Comparison of ENCODE assay signal across 1 cellular context in genomic region chr6:15897063-15897934, GRCh38.
A peak's percentile ranks its signal among the peaks of the same experiment; 100 is the strongest.
TF ChIP-seq lines count a peak whose summit lies in the region.

No MANE protein-coding gene starts in this region.

TF ChIP-seq in GM12878, 131 proteins besides CTCF, POLR2A, EP300 and RAD21 (continued from another document and continues in another):
- TF ChIP-seq CUX1 (IDR thresholded peaks at IDR 0.05; ENCODE audit: insufficient replicate concordance, low read depth, low read length) (no peak), ZNF592 (IDR thresholded peaks at IDR 0.05) (peak; percentile 88), STAT1 (conservative IDR thresholded peaks at IDR 0.05) (no peak), RAD51 (IDR thresholded peaks at IDR 0.05) (peak; percentile 82), GATAD2B (conservative IDR thresholded peaks at IDR 0.05; ENCODE audit: low read depth) (peak; percentile 57), IKZF2 (IDR thresholded peaks at IDR 0.05) (peak; percentile 55 to 66), SKIL (IDR thresholded peaks at IDR 0.05; ENCODE audit: low read depth, poor library complexity, severe bottlenecking) (peak; percentile 28), ASH2L (IDR thresholded peaks at IDR 0.05; ENCODE audit: borderline replicate concordance, low read depth) (no peak), ELK1 (IDR thresholded peaks at IDR 0.05; ENCODE audit: low read depth, low read length) (no peak), CHD1 (IDR thresholded peaks at IDR 0.05; ENCODE audit: low read depth, low read length) (no peak), ETV6 (conservative IDR thresholded peaks at IDR 0.05 in 1 of 2, IDR thresholded peaks at IDR 0.05 in 1 of 2; ENCODE audit: borderline replicate concordance in 1 of 2, low read depth in 1 of 2) (no peak; a peak in 1 of 4 replicates), HDAC6 (IDR thresholded peaks at IDR 0.05; ENCODE audit: unreplicated experiment) (no peak), MYB (IDR thresholded peaks at IDR 0.05; ENCODE audit: borderline replicate concordance, low read depth, low read length) (no peak), RFX5 (IDR thresholded peaks at IDR 0.05; ENCODE audit: low read depth, low read length) (no peak), MTA2 (IDR thresholded peaks at IDR 0.05; ENCODE audit: low read depth) (peak; percentile 93), RB1 (IDR thresholded peaks at IDR 0.05; ENCODE audit: borderline replicate concordance) (no peak), ZNF384 (IDR thresholded peaks at IDR 0.05; ENCODE audit: borderline replicate concordance, low read depth, low read length) (no peak), SREBF2 (IDR thresholded peaks at IDR 0.05; ENCODE audit: low read length) (no peak), SIN3A (IDR thresholded peaks at IDR 0.05; ENCODE audit: low read depth, low read length) (no peak), SMARCA5 (IDR thresholded peaks at IDR 0.05) (peak; percentile 15; the same call in 1 of the 2 replicates), NRF1 (conservative IDR thresholded peaks at IDR 0.05; ENCODE audit: low read depth, low read length) (no peak)
- TF ChIP-seq, protein P1, sequence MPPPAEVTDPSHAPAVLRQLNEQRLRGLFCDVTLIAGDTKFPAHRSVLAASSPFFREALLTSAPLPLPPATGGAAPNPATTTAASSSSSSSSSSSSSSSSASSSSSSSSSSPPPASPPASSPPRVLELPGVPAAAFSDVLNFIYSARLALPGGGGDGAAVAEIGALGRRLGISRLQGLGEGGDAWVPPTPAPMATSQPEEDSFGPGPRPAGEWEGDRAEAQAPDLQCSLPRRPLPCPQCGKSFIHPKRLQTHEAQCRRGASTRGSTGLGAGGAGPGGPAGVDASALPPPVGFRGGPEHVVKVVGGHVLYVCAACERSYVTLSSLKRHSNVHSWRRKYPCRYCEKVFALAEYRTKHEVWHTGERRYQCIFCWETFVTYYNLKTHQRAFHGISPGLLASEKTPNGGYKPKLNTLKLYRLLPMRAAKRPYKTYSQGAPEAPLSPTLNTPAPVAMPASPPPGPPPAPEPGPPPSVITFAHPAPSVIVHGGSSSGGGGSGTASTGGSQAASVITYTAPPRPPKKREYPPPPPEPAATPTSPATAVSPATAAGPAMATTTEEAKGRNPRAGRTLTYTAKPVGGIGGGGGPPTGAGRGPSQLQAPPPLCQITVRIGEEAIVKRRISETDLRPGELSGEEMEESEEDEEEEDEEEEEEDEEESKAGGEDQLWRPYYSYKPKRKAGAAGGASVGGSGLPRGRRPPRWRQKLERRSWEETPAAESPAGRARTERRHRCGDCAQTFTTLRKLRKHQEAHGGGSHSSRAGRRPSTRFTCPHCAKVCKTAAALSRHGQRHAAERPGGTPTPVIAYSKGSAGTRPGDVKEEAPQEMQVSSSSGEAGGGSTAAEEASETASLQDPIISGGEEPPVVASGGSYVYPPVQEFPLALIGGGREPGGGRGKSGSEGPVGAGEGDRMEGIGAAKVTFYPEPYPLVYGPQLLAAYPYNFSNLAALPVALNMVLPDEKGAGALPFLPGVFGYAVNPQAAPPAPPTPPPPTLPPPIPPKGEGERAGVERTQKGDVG (CRISPR knock-in tag; IDR thresholded peaks at IDR 0.05), result 0 out of 2 replicates have a peak, but pooled peaks have one; percentile 49
- TF ChIP-seq, protein P2, sequence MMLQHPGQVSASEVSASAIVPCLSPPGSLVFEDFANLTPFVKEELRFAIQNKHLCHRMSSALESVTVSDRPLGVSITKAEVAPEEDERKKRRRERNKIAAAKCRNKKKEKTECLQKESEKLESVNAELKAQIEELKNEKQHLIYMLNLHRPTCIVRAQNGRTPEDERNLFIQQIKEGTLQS (IDR thresholded peaks at IDR 0.05; ENCODE audit: borderline replicate concordance, extremely low read depth, low read depth, low read length), result no peak
- TF ChIP-seq, protein P3, sequence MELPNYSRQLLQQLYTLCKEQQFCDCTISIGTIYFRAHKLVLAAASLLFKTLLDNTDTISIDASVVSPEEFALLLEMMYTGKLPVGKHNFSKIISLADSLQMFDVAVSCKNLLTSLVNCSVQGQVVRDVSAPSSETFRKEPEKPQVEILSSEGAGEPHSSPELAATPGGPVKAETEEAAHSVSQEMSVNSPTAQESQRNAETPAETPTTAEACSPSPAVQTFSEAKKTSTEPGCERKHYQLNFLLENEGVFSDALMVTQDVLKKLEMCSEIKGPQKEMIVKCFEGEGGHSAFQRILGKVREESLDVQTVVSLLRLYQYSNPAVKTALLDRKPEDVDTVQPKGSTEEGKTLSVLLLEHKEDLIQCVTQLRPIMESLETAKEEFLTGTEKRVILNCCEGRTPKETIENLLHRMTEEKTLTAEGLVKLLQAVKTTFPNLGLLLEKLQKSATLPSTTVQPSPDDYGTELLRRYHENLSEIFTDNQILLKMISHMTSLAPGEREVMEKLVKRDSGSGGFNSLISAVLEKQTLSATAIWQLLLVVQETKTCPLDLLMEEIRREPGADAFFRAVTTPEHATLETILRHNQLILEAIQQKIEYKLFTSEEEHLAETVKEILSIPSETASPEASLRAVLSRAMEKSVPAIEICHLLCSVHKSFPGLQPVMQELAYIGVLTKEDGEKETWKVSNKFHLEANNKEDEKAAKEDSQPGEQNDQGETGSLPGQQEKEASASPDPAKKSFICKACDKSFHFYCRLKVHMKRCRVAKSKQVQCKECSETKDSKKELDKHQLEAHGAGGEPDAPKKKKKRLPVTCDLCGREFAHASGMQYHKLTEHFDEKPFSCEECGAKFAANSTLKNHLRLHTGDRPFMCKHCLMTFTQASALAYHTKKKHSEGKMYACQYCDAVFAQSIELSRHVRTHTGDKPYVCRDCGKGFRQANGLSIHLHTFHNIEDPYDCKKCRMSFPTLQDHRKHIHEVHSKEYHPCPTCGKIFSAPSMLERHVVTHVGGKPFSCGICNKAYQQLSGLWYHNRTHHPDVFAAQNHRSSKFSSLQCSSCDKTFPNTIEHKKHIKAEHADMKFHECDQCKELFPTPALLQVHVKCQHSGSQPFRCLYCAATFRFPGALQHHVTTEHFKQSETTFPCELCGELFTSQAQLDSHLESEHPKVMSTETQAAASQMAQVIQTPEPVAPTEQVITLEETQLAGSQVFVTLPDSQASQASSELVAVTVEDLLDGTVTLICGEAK (IDR thresholded peaks at IDR 0.05; ENCODE audit: borderline replicate concordance), result no peak
- TF ChIP-seq, protein P4, sequence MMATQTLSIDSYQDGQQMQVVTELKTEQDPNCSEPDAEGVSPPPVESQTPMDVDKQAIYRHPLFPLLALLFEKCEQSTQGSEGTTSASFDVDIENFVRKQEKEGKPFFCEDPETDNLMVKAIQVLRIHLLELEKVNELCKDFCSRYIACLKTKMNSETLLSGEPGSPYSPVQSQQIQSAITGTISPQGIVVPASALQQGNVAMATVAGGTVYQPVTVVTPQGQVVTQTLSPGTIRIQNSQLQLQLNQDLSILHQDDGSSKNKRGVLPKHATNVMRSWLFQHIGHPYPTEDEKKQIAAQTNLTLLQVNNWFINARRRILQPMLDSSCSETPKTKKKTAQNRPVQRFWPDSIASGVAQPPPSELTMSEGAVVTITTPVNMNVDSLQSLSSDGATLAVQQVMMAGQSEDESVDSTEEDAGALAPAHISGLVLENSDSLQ (IDR thresholded peaks at IDR 0.05), result no peak
- TF ChIP-seq, protein P5, sequence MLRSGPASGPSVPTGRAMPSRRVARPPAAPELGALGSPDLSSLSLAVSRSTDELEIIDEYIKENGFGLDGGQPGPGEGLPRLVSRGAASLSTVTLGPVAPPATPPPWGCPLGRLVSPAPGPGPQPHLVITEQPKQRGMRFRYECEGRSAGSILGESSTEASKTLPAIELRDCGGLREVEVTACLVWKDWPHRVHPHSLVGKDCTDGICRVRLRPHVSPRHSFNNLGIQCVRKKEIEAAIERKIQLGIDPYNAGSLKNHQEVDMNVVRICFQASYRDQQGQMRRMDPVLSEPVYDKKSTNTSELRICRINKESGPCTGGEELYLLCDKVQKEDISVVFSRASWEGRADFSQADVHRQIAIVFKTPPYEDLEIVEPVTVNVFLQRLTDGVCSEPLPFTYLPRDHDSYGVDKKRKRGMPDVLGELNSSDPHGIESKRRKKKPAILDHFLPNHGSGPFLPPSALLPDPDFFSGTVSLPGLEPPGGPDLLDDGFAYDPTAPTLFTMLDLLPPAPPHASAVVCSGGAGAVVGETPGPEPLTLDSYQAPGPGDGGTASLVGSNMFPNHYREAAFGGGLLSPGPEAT (IDR thresholded peaks at IDR 0.05; ENCODE audit: low read depth), result peak; percentile 66; the same call in 1 of the 2 replicates
- TF ChIP-seq, protein P6, sequence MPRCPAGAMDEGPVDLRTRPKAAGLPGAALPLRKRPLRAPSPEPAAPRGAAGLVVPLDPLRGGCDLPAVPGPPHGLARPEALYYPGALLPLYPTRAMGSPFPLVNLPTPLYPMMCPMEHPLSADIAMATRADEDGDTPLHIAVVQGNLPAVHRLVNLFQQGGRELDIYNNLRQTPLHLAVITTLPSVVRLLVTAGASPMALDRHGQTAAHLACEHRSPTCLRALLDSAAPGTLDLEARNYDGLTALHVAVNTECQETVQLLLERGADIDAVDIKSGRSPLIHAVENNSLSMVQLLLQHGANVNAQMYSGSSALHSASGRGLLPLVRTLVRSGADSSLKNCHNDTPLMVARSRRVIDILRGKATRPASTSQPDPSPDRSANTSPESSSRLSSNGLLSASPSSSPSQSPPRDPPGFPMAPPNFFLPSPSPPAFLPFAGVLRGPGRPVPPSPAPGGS (IDR thresholded peaks at IDR 0.05; ENCODE audit: borderline replicate concordance, insufficient read depth, low read depth, low read length, poor library complexity, severe bottlenecking), result no peak
